Comparison of ENCODE assay signal across 8 cellular contexts in genomic region chr9:113614843-113615648, GRCh38.
A peak's percentile ranks its signal among the peaks of the same experiment; 100 is the strongest.
DNase-seq lines count a peak whose midpoint lies in the region; ATAC-seq and TF ChIP-seq lines count a peak whose summit lies in the region.

No MANE protein-coding gene starts in this region.

- DNase-seq in LHCN-M2 (ENCODE audit: low read depth) (peak; percentile 64), fibroblast of peridontal ligament (ENCODE audit: extremely low read depth) (peak; percentile 93), sciatic nerve (ENCODE audit: low spot score) (peak; percentile 86), iPS-NIHi11 (ENCODE audit: low spot score) (no peak), lower leg skin (ENCODE audit: low spot score in 2 of 2) (no peak), iPS-NIHi7 (ENCODE audit: extremely low spot score) (no peak)

- intact Hi-C loops in sciatic nerve (cut with DNase I) (no loop called here), lower leg skin (cut with DNase I; ENCODE audit: low total_unique reads) (no loop called here)

- WGBS in lower leg skin, 2 donors: 40 to 41% methylated on average over 14 of the region's 14 CpGs

- TF ChIP-seq CTCF in lower leg skin (IDR thresholded peaks at IDR 0.05): no peak

- ATAC-seq in GM19023 (IDR thresholded peaks at IDR 0.05; ENCODE audit: unreplicated experiment): peak; percentile 46
- peak; percentile 82 for ATAC-seq in sciatic nerve
- no peak for ATAC-seq in HG02938 (IDR thresholded peaks at IDR 0.05; ENCODE audit: unreplicated experiment)

- TF ChIP-seq POLR2A in lower leg skin (IDR thresholded peaks at IDR 0.05): no peak

- no peak overlapping the region for H3K4me3 ChIP-seq in lower leg skin (ENCODE audit: low read depth, poor library complexity, severe bottlenecking)

Comparison
In these comparisons a context has a peak if more than half of its experiments do, and no peak if none do; other contexts are left out.
1. DNase-seq: peak in LHCN-M2 (single experiment), fibroblast of peridontal ligament (single experiment) and sciatic nerve (single experiment); none in iPS-NIHi11 (single experiment), lower leg skin (0 of 2) and iPS-NIHi7 (single experiment).